ENCODE assay signal across 10 cellular contexts in genomic region chr17:28577466-28577824, GRCh38. TPM values are rescaled to one million over a fixed set of nuclear protein-coding genes. Genes with fewer than 3 reads are reported as not detected.
DNase-seq lines count a peak whose midpoint lies in the region; FAIRE-seq and TF ChIP-seq lines count a peak whose summit lies in the region.
"Had no signal": no experiment of that assay in that cellular context is flagged by ENCODE, and none has a peak within 500 bp of the region (broad histone marks: within the 10 kb centered on the region; RNA-seq: fewer than 3 reads in every experiment).

No MANE protein-coding gene starts in this region.

- H3K4me3 Mint-ChIP-seq in MCF 10A (ENCODE audit: unreplicated experiment) (no peak overlapping the region), glutamatergic neuron (ENCODE audit: unreplicated experiment) (peak overlapping the region; percentile 39)

- no peak for DNase-seq in MCF 10A (ENCODE audit: unreplicated experiment)
- no peak for DNase-seq in mammary epithelial cell
- peak; percentile 4 for DNase-seq in RWPE1 (ENCODE audit: low spot score)
- no peak for DNase-seq in glutamatergic neuron
- DNase-seq in transverse colon = no peak
- no peak for DNase-seq in activated naive CD4-positive, alpha-beta T cell treated with anti-CD3 and anti-CD28 coated beads, Interleukin-2, amount 50 U/mL, for 16 hours
- no peak for DNase-seq in NOMO-1 treated with DMSO at 0.1 percent for 48 hours (lab: John Stamatoyannopoulos, UW; ENCODE audit: unreplicated experiment)
- DNase-seq in GM19239 (ENCODE audit: insufficient read length, low spot score) = no peak

- H2AFZ ChIP-seq in mammary epithelial cell (ENCODE audit: low read depth, low read length) = no peak overlapping the region

- H3K4me3 ChIP-seq in mammary epithelial cell (replicated peaks in 1 of 3; ENCODE audit: insufficient read depth in 1 of 3, low read depth in 2 of 3, low read length in 3 of 3) (no peak overlapping the region), transverse colon (no peak overlapping the region)
- H3K4me3 ChIP-seq: lung had no signal

- TF ChIP-seq CTCF in MCF 10A (IDR thresholded peaks at IDR 0.05; ENCODE audit: unreplicated experiment) (no peak), mammary epithelial cell (conservative IDR thresholded peaks at IDR 0.05 in 1 of 2, IDR thresholded peaks at IDR 0.05 in 1 of 2; ENCODE audit: extremely low read depth in 1 of 2, insufficient read depth in 1 of 2, low read depth in 1 of 2, low read length in 2 of 2) (no peak), RWPE1 (conservative IDR thresholded peaks at IDR 0.05; ENCODE audit: low read depth) (no peak), glutamatergic neuron (IDR thresholded peaks at IDR 0.05; ENCODE audit: partially characterized antibody, unreplicated experiment) (no peak), transverse colon (IDR thresholded peaks at IDR 0.05) (no peak)

- no peak for FAIRE-seq in GM19239 (lab: Jason Lieb, UNC)

- in situ Hi-C loops in mammary epithelial cell (cut with MboI; ENCODE audit: low sequenced_read_pairs in 2 of 2) (no loop called here), transverse colon (cut with MboI; ENCODE audit: low pct_ligation_motif_present in 1 of 4, low pct_unique_long_range_greater_than_20kb in 1 of 4, low sequenced_read_pairs in 3 of 4) (no loop called here)

- H3K36me3 ChIP-seq in mammary epithelial cell (ENCODE audit: insufficient read depth, low read length) (peaks cover 11% of the 10 kb centered on the region), transverse colon (no peaks in the 10 kb centered on the region)

- no peak for TF ChIP-seq POLR2A in transverse colon (IDR thresholded peaks at IDR 0.05)

- H3K9me3 Mint-ChIP-seq in MCF 10A (ENCODE audit: unreplicated experiment) = no peaks in the 10 kb centered on the region
- H3K9me3 Mint-ChIP-seq in glutamatergic neuron (ENCODE audit: unreplicated experiment) = peaks cover 7% of the 10 kb centered on the region
- H3K9me3 Mint-ChIP-seq: CD14-positive monocyte had no signal

- intact Hi-C loops in MCF 10A (cut with micrococcal nuclease) = no loop called here
- intact Hi-C loops in mammary epithelial cell (cut with micrococcal nuclease) = no loop called here
- intact Hi-C loops in transverse colon (cut with DNase I; ENCODE audit: low total_unique reads) = no loop called here

- dilution Hi-C loops in mammary epithelial cell (cut with HindIII; ENCODE audit: low sequenced_read_pairs) = loop anchor here (5.0 kb wide), 1 partner anchor 40 kb away; no protein-coding TSS in a partner anchor

- H3K27me3 ChIP-seq in mammary epithelial cell (ENCODE audit: insufficient read depth, low read length) (no peaks in the 10 kb centered on the region), transverse colon (no peaks in the 10 kb centered on the region)

- CTCF ChIA-PET in MCF 10A (lab: Yijun Ruan, JAX) = interaction anchor here (0.8 to 0.9 kb wide), 2 partner anchors 16 to 84 kb away, joined by 4 read pairs; no protein-coding TSS in a partner anchor
- CTCF ChIA-PET in mammary epithelial cell (lab: Charles Lee; ENCODE audit: low non-redundant PET) = no interaction called here
- CTCF ChIA-PET in RWPE1 (lab: Yijun Ruan, JAX) = interaction anchor here (0.5 kb wide), 1 partner anchor 14 kb away, joined by 4 read pairs; no protein-coding TSS in a partner anchor

- H3K4me2 ChIP-seq in mammary epithelial cell (ENCODE audit: insufficient read depth, low read depth, low read length) = no peak overlapping the region

- TF ChIP-seq EP300 in transverse colon (IDR thresholded peaks at IDR 0.05; ENCODE audit: low read depth) = no peak

- H3K36me3 Mint-ChIP-seq in MCF 10A (ENCODE audit: insufficient read depth, unreplicated experiment) (peaks cover 19% of the 10 kb centered on the region), glutamatergic neuron (ENCODE audit: unreplicated experiment) (no peaks in the 10 kb centered on the region)

- no peaks in the 10 kb centered on the region for H4K20me1 ChIP-seq in mammary epithelial cell (ENCODE audit: insufficient read depth, low read length)

- peaks cover 9% of the 10 kb centered on the region for H3K4me1 ChIP-seq in mammary epithelial cell (ENCODE audit: insufficient read depth, low read length)
- H3K4me1 ChIP-seq in transverse colon = peaks cover under 1 to 18% (median 8%) of the 10 kb centered on the region in 4 donors

- H3K9me3 ChIP-seq in mammary epithelial cell (replicated peaks; ENCODE audit: insufficient read depth, low read length) (no peaks in the 10 kb centered on the region), transverse colon (no peaks in the 10 kb centered on the region)

- POLR2A ChIA-PET in MCF 10A (lab: Yijun Ruan, JAX) = interaction anchor here (0.6 to 4.1 kb wide), 8 partner anchors 9 to 143 kb away, joined by 3 to 32 read pairs (median 4); partner anchors contain the start of genes BLTP2, SDF2, SPAG5 and SUPT6H
- POLR2A ChIA-PET in RWPE1 (lab: Yijun Ruan, JAX; ENCODE audit: low non-redundant PET) = interaction anchor here (0.6 kb wide), 1 partner anchor 70 kb away, joined by 3 read pairs; no protein-coding TSS in a partner anchor

- H3K4me1 Mint-ChIP-seq in MCF 10A (ENCODE audit: insufficient read depth, unreplicated experiment) = peaks cover 12% of the 10 kb centered on the region
- H3K4me1 Mint-ChIP-seq in glutamatergic neuron (ENCODE audit: low read depth, unreplicated experiment) = peaks cover 2% of the 10 kb centered on the region

- BruUV-seq in MCF 10A (replicated peaks; lab: Mats Ljungman, UMichigan) (no TSS peak), mammary epithelial cell (replicated peaks; lab: Mats Ljungman, UMichigan) (no TSS peak)

- WGBS in mammary epithelial cell (ENCODE audit: low coverage, missing lambda C conversion rate) = 83% methylated on average over 3 of the region's 3 CpGs
- 93 to 96% methylated on average over 2 to 3 of the region's 3 CpGs for WGBS in transverse colon (ENCODE audit: low coverage in 1 of 2), 2 donors

- H3K9ac ChIP-seq in mammary epithelial cell (ENCODE audit: insufficient read depth, low read length) = no peak overlapping the region

- H3K27ac ChIP-seq in mammary epithelial cell (ENCODE audit: insufficient read depth, low read depth, low read length) (no peak overlapping the region), RWPE1 (peak overlapping the region; percentile 78), transverse colon (peak overlapping the region in 3 of 4 donors; percentile 33 to 47 (median 42))

- no peaks in the 10 kb centered on the region for H3K79me2 ChIP-seq in mammary epithelial cell (ENCODE audit: insufficient read depth, low read length)

- peak overlapping the region; percentile 54 for H3K27ac Mint-ChIP-seq in MCF 10A (ENCODE audit: low read depth, unreplicated experiment)
- H3K27ac Mint-ChIP-seq in glutamatergic neuron (ENCODE audit: unreplicated experiment) = no peak overlapping the region

- H3K27me3 Mint-ChIP-seq in MCF 10A (ENCODE audit: insufficient read depth, unreplicated experiment) = no peaks in the 10 kb centered on the region
- H3K27me3 Mint-ChIP-seq in glutamatergic neuron (ENCODE audit: unreplicated experiment) = peaks cover 4% of the 10 kb centered on the region

RNA-seq across cellular contexts. Expression of gene ALDOC, which starts 0.8 kb away (rescaled TPM):
- 2.4 and 6.0 TPM in 2 replicates for total RNA-seq in MCF 10A (2022)
- total RNA-seq in mammary epithelial cell = 10 to 100 TPM; 45.4 to 46.0 TPM
- 163 TPM for polyA plus RNA-seq in mammary epithelial cell
- polyA minus RNA-seq in mammary epithelial cell = 262 TPM
- total RNA-seq in glutamatergic neuron (ENCODE audit: unreplicated experiment) = 50.9 TPM
- total RNA-seq in transverse colon = 10 to 100 TPM in 2 of 4 donors, 1 to 10 TPM in 2; 3.0 to 46.1 (median 18.7) TPM

RNA-seq across cellular contexts. Expression of gene PIGS, which starts 6.1 kb away (rescaled TPM):
- 50.5 and 56.1 TPM in 2 replicates for total RNA-seq in MCF 10A (2022)
- total RNA-seq in mammary epithelial cell = 10 to 100 TPM; 45.0 to 56.2 TPM
- 59.1 TPM for polyA plus RNA-seq in mammary epithelial cell
- polyA minus RNA-seq in mammary epithelial cell = 125 TPM
- 63.1 TPM for total RNA-seq in glutamatergic neuron (ENCODE audit: unreplicated experiment)
- 100 to 1,000 TPM in 2 of 4 donors, 10 to 100 TPM in 2; 18.1 to 182 (median 87.6) TPM for total RNA-seq in transverse colon

RNA-seq across cellular contexts. Expression of gene SPAG5, which starts 21.4 kb away (rescaled TPM):
- total RNA-seq in MCF 10A (2022) (31.5 and 38.1 TPM in 2 replicates), mammary epithelial cell (10 to 100 TPM in 1 of 2 donors, 1 to 10 TPM in 1; 2.5 to 38.9 TPM), glutamatergic neuron (ENCODE audit: unreplicated experiment) (31.5 TPM), transverse colon (10 to 100 TPM in 3 of 4 donors, 1 to 10 TPM in 1; 8.9 to 21.5 (median 13.6) TPM)
- 41.4 TPM for polyA plus RNA-seq in mammary epithelial cell
- polyA minus RNA-seq in mammary epithelial cell = 88.4 TPM
- polyA plus RNA-seq: CD14-positive monocyte had no signal

RNA-seq across cellular contexts. Expression of gene UNC119, which starts 25.0 kb away (rescaled TPM):
- total RNA-seq in MCF 10A (2022) (12.5 and 13.7 TPM in 2 replicates), mammary epithelial cell (10 to 100 TPM; 26.3 to 27.5 TPM), glutamatergic neuron (ENCODE audit: unreplicated experiment) (57.2 TPM), transverse colon (10 to 100 TPM; 16.4 to 52.4 (median 32.8) TPM)
- 40.9 TPM for polyA plus RNA-seq in mammary epithelial cell
- polyA minus RNA-seq in mammary epithelial cell = 33.3 TPM

RNA-seq across cellular contexts. Expression of gene RSKR, which starts 36.5 kb away (rescaled TPM):
- total RNA-seq in MCF 10A (2022) = 19.9 and 24.1 TPM in 2 replicates
- total RNA-seq in mammary epithelial cell = 10 to 100 TPM in 1 of 2 donors, 1 to 10 TPM in 1; 3.0 to 12.2 TPM
- 3.4 TPM for polyA plus RNA-seq in mammary epithelial cell
- 20.5 TPM for polyA minus RNA-seq in mammary epithelial cell
- total RNA-seq in glutamatergic neuron (ENCODE audit: unreplicated experiment) = 44.5 TPM
- 10 to 100 TPM in 3 of 4 donors, 1 to 10 TPM in 1; 8.3 to 70.8 (median 22.1) TPM for total RNA-seq in transverse colon
- polyA plus RNA-seq: CD14-positive monocyte had no signal
